1 cellular context compared by ENCODE assay signal in the genomic region with DNA sequence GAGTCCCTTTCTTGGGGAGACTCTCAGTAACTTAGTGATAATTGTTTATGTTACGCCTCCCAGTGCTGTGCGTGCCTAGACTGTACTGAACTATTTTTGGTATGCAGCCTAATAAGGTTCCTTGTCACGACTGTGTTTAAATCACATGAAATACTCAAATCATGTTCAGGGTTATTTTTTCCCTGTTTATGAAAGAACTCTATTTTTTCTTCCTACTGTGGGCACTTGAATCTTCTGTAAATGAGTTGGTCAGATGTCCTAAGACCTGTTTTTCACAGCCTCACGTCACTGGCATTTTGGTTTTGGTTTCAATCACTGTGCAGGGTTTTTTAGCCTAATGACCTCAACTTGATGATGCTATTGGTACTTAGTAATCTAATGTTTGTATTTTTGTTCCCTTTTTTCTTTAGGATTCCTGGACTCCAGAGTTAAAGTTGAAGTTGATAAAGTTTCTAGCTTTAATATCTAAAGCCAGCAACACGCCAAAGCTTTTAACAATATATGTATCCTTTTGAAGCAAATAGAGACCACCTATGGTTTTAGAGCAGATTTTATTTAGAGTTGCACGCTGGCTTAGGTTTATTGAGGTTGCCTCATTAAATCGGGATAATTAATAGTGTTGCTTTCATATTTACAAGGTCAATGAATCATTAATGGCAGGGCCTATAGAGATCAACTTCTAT.
TF ChIP-seq lines count a peak whose summit lies in the region.

No MANE protein-coding gene starts in this region.

TF ChIP-seq in GM12878, 131 proteins besides CTCF, POLR2A, EP300 and RAD21 (continued from another document and continues in another):
- TF ChIP-seq, protein P1, sequence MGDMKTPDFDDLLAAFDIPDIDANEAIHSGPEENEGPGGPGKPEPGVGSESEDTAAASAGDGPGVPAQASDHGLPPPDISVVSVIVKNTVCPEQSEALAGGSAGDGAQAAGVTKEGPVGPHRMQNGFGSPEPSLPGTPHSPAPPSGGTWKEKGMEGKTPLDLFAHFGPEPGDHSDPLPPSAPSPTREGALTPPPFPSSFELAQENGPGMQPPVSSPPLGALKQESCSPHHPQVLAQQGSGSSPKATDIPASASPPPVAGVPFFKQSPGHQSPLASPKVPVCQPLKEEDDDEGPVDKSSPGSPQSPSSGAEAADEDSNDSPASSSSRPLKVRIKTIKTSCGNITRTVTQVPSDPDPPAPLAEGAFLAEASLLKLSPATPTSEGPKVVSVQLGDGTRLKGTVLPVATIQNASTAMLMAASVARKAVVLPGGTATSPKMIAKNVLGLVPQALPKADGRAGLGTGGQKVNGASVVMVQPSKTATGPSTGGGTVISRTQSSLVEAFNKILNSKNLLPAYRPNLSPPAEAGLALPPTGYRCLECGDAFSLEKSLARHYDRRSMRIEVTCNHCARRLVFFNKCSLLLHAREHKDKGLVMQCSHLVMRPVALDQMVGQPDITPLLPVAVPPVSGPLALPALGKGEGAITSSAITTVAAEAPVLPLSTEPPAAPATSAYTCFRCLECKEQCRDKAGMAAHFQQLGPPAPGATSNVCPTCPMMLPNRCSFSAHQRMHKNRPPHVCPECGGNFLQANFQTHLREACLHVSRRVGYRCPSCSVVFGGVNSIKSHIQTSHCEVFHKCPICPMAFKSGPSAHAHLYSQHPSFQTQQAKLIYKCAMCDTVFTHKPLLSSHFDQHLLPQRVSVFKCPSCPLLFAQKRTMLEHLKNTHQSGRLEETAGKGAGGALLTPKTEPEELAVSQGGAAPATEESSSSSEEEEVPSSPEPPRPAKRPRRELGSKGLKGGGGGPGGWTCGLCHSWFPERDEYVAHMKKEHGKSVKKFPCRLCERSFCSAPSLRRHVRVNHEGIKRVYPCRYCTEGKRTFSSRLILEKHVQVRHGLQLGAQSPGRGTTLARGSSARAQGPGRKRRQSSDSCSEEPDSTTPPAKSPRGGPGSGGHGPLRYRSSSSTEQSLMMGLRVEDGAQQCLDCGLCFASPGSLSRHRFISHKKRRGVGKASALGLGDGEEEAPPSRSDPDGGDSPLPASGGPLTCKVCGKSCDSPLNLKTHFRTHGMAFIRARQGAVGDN (IDR thresholded peaks at IDR 0.05) = peak; percentile 57
- peak; percentile 83 for TF ChIP-seq DPF2 (IDR thresholded peaks at IDR 0.05)
- TF ChIP-seq, protein P2, sequence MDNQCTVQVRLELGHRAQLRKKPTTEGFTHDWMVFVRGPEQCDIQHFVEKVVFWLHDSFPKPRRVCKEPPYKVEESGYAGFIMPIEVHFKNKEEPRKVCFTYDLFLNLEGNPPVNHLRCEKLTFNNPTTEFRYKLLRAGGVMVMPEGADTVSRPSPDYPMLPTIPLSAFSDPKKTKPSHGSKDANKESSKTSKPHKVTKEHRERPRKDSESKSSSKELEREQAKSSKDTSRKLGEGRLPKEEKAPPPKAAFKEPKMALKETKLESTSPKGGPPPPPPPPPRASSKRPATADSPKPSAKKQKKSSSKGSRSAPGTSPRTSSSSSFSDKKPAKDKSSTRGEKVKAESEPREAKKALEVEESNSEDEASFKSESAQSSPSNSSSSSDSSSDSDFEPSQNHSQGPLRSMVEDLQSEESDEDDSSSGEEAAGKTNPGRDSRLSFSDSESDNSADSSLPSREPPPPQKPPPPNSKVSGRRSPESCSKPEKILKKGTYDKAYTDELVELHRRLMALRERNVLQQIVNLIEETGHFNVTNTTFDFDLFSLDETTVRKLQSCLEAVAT (IDR thresholded peaks at IDR 0.05) = peak; percentile 41; the same call in 1 of the 2 replicates
- peak; percentile 92 for TF ChIP-seq CREM (IDR thresholded peaks at IDR 0.05; ENCODE audit: low read depth)
- peak; percentile 100 for TF ChIP-seq ZBED1 (IDR thresholded peaks at IDR 0.05; ENCODE audit: borderline replicate concordance)
- no peak for TF ChIP-seq TAF1 (IDR thresholded peaks at IDR 0.05; ENCODE audit: borderline replicate concordance, low read depth, low read length)
- TF ChIP-seq CHD2 (IDR thresholded peaks at IDR 0.05; ENCODE audit: borderline replicate concordance, low read depth, low read length) = peak; percentile 87; the same call in 1 of the 2 replicates
- TF ChIP-seq PML (IDR thresholded peaks at IDR 0.05; ENCODE audit: low read length) = no peak; the same call in 1 of the 2 replicates
- no peak for TF ChIP-seq SMAD5 (IDR thresholded peaks at IDR 0.05; ENCODE audit: low read depth)
- peak; percentile 84 for TF ChIP-seq JUNB (IDR thresholded peaks at IDR 0.05)
- TF ChIP-seq NFIC (IDR thresholded peaks at IDR 0.05; ENCODE audit: low read depth, low read length) = peak; percentile 93
- TF ChIP-seq, protein P3, sequence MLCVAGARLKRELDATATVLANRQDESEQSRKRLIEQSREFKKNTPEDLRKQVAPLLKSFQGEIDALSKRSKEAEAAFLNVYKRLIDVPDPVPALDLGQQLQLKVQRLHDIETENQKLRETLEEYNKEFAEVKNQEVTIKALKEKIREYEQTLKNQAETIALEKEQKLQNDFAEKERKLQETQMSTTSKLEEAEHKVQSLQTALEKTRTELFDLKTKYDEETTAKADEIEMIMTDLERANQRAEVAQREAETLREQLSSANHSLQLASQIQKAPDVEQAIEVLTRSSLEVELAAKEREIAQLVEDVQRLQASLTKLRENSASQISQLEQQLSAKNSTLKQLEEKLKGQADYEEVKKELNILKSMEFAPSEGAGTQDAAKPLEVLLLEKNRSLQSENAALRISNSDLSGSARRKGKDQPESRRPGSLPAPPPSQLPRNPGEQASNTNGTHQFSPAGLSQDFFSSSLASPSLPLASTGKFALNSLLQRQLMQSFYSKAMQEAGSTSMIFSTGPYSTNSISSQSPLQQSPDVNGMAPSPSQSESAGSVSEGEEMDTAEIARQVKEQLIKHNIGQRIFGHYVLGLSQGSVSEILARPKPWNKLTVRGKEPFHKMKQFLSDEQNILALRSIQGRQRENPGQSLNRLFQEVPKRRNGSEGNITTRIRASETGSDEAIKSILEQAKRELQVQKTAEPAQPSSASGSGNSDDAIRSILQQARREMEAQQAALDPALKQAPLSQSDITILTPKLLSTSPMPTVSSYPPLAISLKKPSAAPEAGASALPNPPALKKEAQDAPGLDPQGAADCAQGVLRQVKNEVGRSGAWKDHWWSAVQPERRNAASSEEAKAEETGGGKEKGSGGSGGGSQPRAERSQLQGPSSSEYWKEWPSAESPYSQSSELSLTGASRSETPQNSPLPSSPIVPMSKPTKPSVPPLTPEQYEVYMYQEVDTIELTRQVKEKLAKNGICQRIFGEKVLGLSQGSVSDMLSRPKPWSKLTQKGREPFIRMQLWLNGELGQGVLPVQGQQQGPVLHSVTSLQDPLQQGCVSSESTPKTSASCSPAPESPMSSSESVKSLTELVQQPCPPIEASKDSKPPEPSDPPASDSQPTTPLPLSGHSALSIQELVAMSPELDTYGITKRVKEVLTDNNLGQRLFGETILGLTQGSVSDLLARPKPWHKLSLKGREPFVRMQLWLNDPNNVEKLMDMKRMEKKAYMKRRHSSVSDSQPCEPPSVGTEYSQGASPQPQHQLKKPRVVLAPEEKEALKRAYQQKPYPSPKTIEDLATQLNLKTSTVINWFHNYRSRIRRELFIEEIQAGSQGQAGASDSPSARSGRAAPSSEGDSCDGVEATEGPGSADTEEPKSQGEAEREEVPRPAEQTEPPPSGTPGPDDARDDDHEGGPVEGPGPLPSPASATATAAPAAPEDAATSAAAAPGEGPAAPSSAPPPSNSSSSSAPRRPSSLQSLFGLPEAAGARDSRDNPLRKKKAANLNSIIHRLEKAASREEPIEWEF (IDR thresholded peaks at IDR 0.05; ENCODE audit: insufficient replicate concordance, low read depth, low read length) = peak; percentile 57
- peak; percentile 40 for TF ChIP-seq SMAD1 (IDR thresholded peaks at IDR 0.05; ENCODE audit: low read depth, partially characterized antibody)
- TF ChIP-seq ZNF24 (IDR thresholded peaks at IDR 0.05) = peak; percentile 43
- peak; percentile 96 for TF ChIP-seq CREB1 (IDR thresholded peaks at IDR 0.05; ENCODE audit: low read depth)
- TF ChIP-seq, protein P4, sequence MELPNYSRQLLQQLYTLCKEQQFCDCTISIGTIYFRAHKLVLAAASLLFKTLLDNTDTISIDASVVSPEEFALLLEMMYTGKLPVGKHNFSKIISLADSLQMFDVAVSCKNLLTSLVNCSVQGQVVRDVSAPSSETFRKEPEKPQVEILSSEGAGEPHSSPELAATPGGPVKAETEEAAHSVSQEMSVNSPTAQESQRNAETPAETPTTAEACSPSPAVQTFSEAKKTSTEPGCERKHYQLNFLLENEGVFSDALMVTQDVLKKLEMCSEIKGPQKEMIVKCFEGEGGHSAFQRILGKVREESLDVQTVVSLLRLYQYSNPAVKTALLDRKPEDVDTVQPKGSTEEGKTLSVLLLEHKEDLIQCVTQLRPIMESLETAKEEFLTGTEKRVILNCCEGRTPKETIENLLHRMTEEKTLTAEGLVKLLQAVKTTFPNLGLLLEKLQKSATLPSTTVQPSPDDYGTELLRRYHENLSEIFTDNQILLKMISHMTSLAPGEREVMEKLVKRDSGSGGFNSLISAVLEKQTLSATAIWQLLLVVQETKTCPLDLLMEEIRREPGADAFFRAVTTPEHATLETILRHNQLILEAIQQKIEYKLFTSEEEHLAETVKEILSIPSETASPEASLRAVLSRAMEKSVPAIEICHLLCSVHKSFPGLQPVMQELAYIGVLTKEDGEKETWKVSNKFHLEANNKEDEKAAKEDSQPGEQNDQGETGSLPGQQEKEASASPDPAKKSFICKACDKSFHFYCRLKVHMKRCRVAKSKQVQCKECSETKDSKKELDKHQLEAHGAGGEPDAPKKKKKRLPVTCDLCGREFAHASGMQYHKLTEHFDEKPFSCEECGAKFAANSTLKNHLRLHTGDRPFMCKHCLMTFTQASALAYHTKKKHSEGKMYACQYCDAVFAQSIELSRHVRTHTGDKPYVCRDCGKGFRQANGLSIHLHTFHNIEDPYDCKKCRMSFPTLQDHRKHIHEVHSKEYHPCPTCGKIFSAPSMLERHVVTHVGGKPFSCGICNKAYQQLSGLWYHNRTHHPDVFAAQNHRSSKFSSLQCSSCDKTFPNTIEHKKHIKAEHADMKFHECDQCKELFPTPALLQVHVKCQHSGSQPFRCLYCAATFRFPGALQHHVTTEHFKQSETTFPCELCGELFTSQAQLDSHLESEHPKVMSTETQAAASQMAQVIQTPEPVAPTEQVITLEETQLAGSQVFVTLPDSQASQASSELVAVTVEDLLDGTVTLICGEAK (IDR thresholded peaks at IDR 0.05; ENCODE audit: borderline replicate concordance) = no peak
- peak; percentile 87 for TF ChIP-seq RUNX3 (IDR thresholded peaks at IDR 0.05; ENCODE audit: low read length)
- TF ChIP-seq ATF7 (IDR thresholded peaks at IDR 0.05; ENCODE audit: low read depth) = peak; percentile 97
- TF ChIP-seq CHD1 (IDR thresholded peaks at IDR 0.05; ENCODE audit: low read depth, low read length) = no peak
- TF ChIP-seq ESRRA (IDR thresholded peaks at IDR 0.05; ENCODE audit: low read length) = no peak
- peak; percentile 39; the same call in 1 of the 2 replicates for TF ChIP-seq FOXK2 (IDR thresholded peaks at IDR 0.05)
- TF ChIP-seq, protein P5, sequence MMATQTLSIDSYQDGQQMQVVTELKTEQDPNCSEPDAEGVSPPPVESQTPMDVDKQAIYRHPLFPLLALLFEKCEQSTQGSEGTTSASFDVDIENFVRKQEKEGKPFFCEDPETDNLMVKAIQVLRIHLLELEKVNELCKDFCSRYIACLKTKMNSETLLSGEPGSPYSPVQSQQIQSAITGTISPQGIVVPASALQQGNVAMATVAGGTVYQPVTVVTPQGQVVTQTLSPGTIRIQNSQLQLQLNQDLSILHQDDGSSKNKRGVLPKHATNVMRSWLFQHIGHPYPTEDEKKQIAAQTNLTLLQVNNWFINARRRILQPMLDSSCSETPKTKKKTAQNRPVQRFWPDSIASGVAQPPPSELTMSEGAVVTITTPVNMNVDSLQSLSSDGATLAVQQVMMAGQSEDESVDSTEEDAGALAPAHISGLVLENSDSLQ (IDR thresholded peaks at IDR 0.05) = peak; percentile 16; the same call in 1 of the 2 replicates
- peak; percentile 84 for TF ChIP-seq BCL11A (IDR thresholded peaks at IDR 0.05; ENCODE audit: low read depth, low read length)
- peak; percentile 50 for TF ChIP-seq SP1 (IDR thresholded peaks at IDR 0.05; ENCODE audit: low read depth, low read length)
- peak; percentile 55 to 60; a peak in 3 of 4 replicates for TF ChIP-seq BHLHE40 (IDR thresholded peaks at IDR 0.05; ENCODE audit: borderline replicate concordance in 1 of 2, low read depth in 2 of 2, low read length in 1 of 2)
- no peak for TF ChIP-seq SUZ12 (IDR thresholded peaks at IDR 0.05; ENCODE audit: unreplicated experiment)
- TF ChIP-seq SRF (IDR thresholded peaks at IDR 0.05; ENCODE audit: low read depth in 2 of 2, low read length in 2 of 2) = peak in 1 of 2 experiments; percentile 71; a peak in 2 of 4 replicates
- peak; percentile 61; the same call in 1 of the 2 replicates for TF ChIP-seq BMI1 (IDR thresholded peaks at IDR 0.05; ENCODE audit: borderline replicate concordance)
- TF ChIP-seq MEF2B (IDR thresholded peaks at IDR 0.05; ENCODE audit: partially characterized antibody, poor library complexity, severe bottlenecking) = peak; percentile 95
- no peak for TF ChIP-seq MTA3 (IDR thresholded peaks at IDR 0.05; ENCODE audit: borderline replicate concordance, low read length)
- TF ChIP-seq, protein P6, sequence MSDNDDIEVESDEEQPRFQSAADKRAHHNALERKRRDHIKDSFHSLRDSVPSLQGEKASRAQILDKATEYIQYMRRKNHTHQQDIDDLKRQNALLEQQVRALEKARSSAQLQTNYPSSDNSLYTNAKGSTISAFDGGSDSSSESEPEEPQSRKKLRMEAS (IDR thresholded peaks at IDR 0.05; ENCODE audit: low read depth, low read length) = no peak
- TF ChIP-seq, protein P7, sequence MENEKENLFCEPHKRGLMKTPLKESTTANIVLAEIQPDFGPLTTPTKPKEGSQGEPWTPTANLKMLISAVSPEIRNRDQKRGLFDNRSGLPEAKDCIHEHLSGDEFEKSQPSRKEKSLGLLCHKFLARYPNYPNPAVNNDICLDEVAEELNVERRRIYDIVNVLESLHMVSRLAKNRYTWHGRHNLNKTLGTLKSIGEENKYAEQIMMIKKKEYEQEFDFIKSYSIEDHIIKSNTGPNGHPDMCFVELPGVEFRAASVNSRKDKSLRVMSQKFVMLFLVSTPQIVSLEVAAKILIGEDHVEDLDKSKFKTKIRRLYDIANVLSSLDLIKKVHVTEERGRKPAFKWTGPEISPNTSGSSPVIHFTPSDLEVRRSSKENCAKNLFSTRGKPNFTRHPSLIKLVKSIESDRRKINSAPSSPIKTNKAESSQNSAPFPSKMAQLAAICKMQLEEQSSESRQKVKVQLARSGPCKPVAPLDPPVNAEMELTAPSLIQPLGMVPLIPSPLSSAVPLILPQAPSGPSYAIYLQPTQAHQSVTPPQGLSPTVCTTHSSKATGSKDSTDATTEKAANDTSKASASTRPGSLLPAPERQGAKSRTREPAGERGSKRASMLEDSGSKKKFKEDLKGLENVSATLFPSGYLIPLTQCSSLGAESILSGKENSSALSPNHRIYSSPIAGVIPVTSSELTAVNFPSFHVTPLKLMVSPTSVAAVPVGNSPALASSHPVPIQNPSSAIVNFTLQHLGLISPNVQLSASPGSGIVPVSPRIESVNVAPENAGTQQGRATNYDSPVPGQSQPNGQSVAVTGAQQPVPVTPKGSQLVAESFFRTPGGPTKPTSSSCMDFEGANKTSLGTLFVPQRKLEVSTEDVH (IDR thresholded peaks at IDR 0.05; ENCODE audit: low read depth, partially characterized antibody) = peak; percentile 28
- TF ChIP-seq SMARCA5 (IDR thresholded peaks at IDR 0.05) = no peak
- TF ChIP-seq ZNF217 (IDR thresholded peaks at IDR 0.05) = no peak
